In the genomic region with DNA sequence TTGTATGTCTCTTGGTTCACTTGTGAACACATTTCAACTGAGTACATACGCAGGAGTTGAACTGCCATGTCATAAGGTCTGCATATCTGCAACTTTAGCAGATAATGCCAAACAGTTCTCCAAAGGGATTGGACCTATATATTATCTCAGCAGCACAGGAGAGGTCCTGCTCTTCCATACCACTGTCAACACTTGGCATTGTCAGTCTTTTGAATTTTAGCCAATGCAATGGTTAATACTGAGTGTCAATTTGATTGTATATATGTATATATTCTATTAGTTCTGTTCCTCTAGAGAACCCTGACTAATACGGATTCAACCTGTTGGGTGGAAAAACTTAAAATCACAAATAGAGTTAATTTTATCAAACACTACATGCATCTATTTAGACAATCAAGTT, we compare ENCODE assay signal across 27 cellular contexts.
"Had no signal": no experiment of that assay in that cellular context is flagged by ENCODE, and none has a peak within 500 bp of the region (broad histone marks: within the 10 kb centered on the region; RNA-seq: fewer than 3 reads in every experiment).

No MANE protein-coding gene starts in this region.

- H3K9me3 ChIP-seq: colonic mucosa, esophagus squamous epithelium, gastrocnemius medialis, heart right ventricle, left lung, lower lobe of right lung, mucosa of descending colon had no signal

- H3K27ac ChIP-seq: colonic mucosa, dorsolateral prefrontal cortex, epithelial cell of prostate, esophagus squamous epithelium, gastrocnemius medialis, heart right ventricle, left lung, lower lobe of right lung had no signal

- H3K9me3 Mint-ChIP-seq: endodermal cell, naive B cell had no signal

- H3K27me3 ChIP-seq: colonic mucosa, dorsolateral prefrontal cortex, esophagus squamous epithelium, gastrocnemius medialis, heart right ventricle, left lung had no signal

- H3K4me3 Mint-ChIP-seq: endodermal cell, mesothelial cell of epicardium, naive B cell had no signal

- H3K27ac Mint-ChIP-seq: endodermal cell, mesothelial cell of epicardium, naive B cell had no signal

- DNase-seq: colonic mucosa; dermis blood vessel endothelial cell; dorsolateral prefrontal cortex; effector CD4-positive, alpha-beta T cell; effector memory CD4-positive, alpha-beta T cell; endodermal cell; esophagus squamous epithelium; foreskin fibroblast; foreskin melanocyte; gastrocnemius medialis; glutamatergic neuron; head of caudate nucleus; heart right ventricle; hippocampal formation; left cardiac atrium; left lung; left ventricle myocardium superior; lower lobe of right lung; mesenchymal stem cell; mucosa of descending colon; naive B cell had no signal

- H3K4me3 ChIP-seq: colonic mucosa, dorsolateral prefrontal cortex, esophagus squamous epithelium, gastrocnemius medialis, heart right ventricle, left lung, lower lobe of right lung, mucosa of descending colon had no signal

- H3K36me3 ChIP-seq: colonic mucosa, esophagus squamous epithelium, gastrocnemius medialis, heart right ventricle, left lung, lower lobe of right lung had no signal

- FAIRE-seq: endometrium, islet of Langerhans, keratinocyte had no signal

- H3K27me3 Mint-ChIP-seq: naive B cell had no signal

- ATAC-seq: esophagus mucosa, gastrocnemius medialis, heart right ventricle, left cardiac atrium, left lung, left ventricle myocardium superior, lower lobe of right lung, mucosa of descending colon had no signal

- H3K4me1 Mint-ChIP-seq: naive B cell had no signal

- H3K36me3 Mint-ChIP-seq: mesothelial cell of epicardium, naive B cell had no signal

- H3K4me1 ChIP-seq: colonic mucosa, esophagus squamous epithelium, heart right ventricle, left lung, lower lobe of right lung had no signal
